26 cellular contexts compared by ENCODE assay signal in genomic region chr2:189152476-189152875, GRCh38. TPM values are rescaled to one million over a fixed set of nuclear protein-coding genes. Genes with fewer than 3 reads are reported as not detected.
A peak's percentile ranks its signal among the peaks of the same experiment; 100 is the strongest.
DNase-seq lines count a peak whose midpoint lies in the region; ATAC-seq and TF ChIP-seq lines count a peak whose summit lies in the region.
"Had no signal": no experiment of that assay in that cellular context is flagged by ENCODE, and none has a peak within 500 bp of the region (broad histone marks: within the 10 kb centered on the region; RNA-seq: fewer than 3 reads in every experiment).

No MANE protein-coding gene starts in this region.

- no peak overlapping the region for H3K9ac ChIP-seq in GM23248

- H3K4me3 ChIP-seq in GM23248: no peak overlapping the region
- H3K4me3 ChIP-seq in ascending aorta: peak overlapping the region in 1 of 2 donors; percentile 14
- H3K4me3 ChIP-seq in left ventricle myocardium inferior: no peak overlapping the region
- H3K4me3 ChIP-seq: thyroid gland had no signal

- peaks cover 100% of the 10 kb centered on the region for H3K79me2 ChIP-seq in GM23248 (ENCODE audit: insufficient read depth)

- 24 to 31% methylated on average over 3 of the region's 3 CpGs for WGBS in GM23248 (ENCODE audit: low coverage in 1 of 2, low lambda C conversion rate in 2 of 2, missing lambda C conversion rate in 2 of 2), 2 experiments

- TF ChIP-seq CTCF in ascending aorta (IDR thresholded peaks at IDR 0.05) (no peak), left ventricle myocardium inferior (IDR thresholded peaks at IDR 0.05; ENCODE audit: borderline replicate concordance) (no peak)

- H3K27me3 ChIP-seq in GM23248 (replicated peaks; ENCODE audit: insufficient read depth) (no peaks in the 10 kb centered on the region), ascending aorta (no peaks in the 10 kb centered on the region), left ventricle myocardium inferior (ENCODE audit: low read depth) (no peaks in the 10 kb centered on the region)
- H3K27me3 ChIP-seq: brain microvascular endothelial cell, thyroid gland had no signal

- no peaks in the 10 kb centered on the region for H3K9me3 ChIP-seq in GM23248 (ENCODE audit: low read depth)
- H3K9me3 ChIP-seq in ascending aorta: no peaks in the 10 kb centered on the region
- no peaks in the 10 kb centered on the region for H3K9me3 ChIP-seq in left ventricle myocardium inferior (replicated peaks)
- H3K9me3 ChIP-seq: thyroid gland had no signal

- peaks cover 65% of the 10 kb centered on the region for H3F3A ChIP-seq in GM23248 (ENCODE audit: insufficient read depth)

- intact Hi-C loops in ascending aorta (cut with DNase I): no loop called here
- intact Hi-C loops in left ventricle myocardium inferior (cut with micrococcal nuclease): no loop called here
- intact Hi-C loops in posterior vena cava (cut with DNase I): no loop called here

- no peak overlapping the region for H2AFZ ChIP-seq in GM23248

- in situ Hi-C loops in GM23248 (cut with MboI): no loop called here

- DNase-seq in GM23248 (no peak), ascending aorta (ENCODE audit: low spot score in 2 of 2) (peak in 1 of 2 donors; percentile 67), left ventricle myocardium inferior (peak; percentile 53), posterior vena cava (ENCODE audit: low spot score) (peak; percentile 79), NCI-H526 treated with DMSO at 0.1 percent for 48 hours (lab: John Stamatoyannopoulos, UW) (no peak), HK-2 (ENCODE audit: unreplicated experiment) (no peak), cerebellar nuclear complex (lab: John Stamatoyannopoulos, UW) (no peak)
- DNase-seq: activated CD4-positive, alpha-beta memory T cell treated with anti-CD3 and anti-CD28 coated beads, Interleukin-2, amount 10 ng/mL, durations not matched to agents 7 days and 5 days; activated effector memory CD4-positive, alpha-beta T cell treated with Interleukin-2 at 50 U/mL for 16 hours; brain microvascular endothelial cell; cortex of kidney; EL; glutamatergic neuron; HCEC 1CT; kidney glomerular epithelial cell; naive thymus-derived CD4-positive, alpha-beta T cell; NCI-H1105; NCI-H2081; OCI-M1; retina; SIG-M5; stimulated activated naive CD4-positive, alpha-beta T cell treated with Interleukin-2 at 50 U/mL for 16 hours; T-cell; thyroid gland had no signal

- no peaks in the 10 kb centered on the region for H3K36me3 ChIP-seq in GM23248 (ENCODE audit: low read depth)
- H3K36me3 ChIP-seq in ascending aorta: no peaks in the 10 kb centered on the region
- no peaks in the 10 kb centered on the region for H3K36me3 ChIP-seq in left ventricle myocardium inferior
- H3K36me3 ChIP-seq: brain microvascular endothelial cell, thyroid gland had no signal

- no peak for ATAC-seq in HG03108 (IDR thresholded peaks at IDR 0.05; ENCODE audit: unreplicated experiment)
- ATAC-seq: activated CD4-positive, CD25-positive, alpha-beta regulatory T cell treated with anti-CD3 and anti-CD28 coated beads, Interleukin-2, amount 50 U/mL, for 24 hours; naive thymus-derived CD4-positive, alpha-beta T cell; T-cell had no signal

- H3K27ac ChIP-seq in GM23248 (peak overlapping the region; percentile 74; the same call in 1 of the 2 replicates), ascending aorta (peak overlapping the region; percentile 52 to 53), left ventricle myocardium inferior (replicated peaks) (peak overlapping the region; percentile 59)
- H3K27ac ChIP-seq: brain microvascular endothelial cell, thyroid gland had no signal

- peak overlapping the region; percentile 44 for H3K4me2 ChIP-seq in GM23248 (ENCODE audit: unreplicated experiment)

- H4K20me1 ChIP-seq in GM23248 (ENCODE audit: insufficient read depth): no peaks in the 10 kb centered on the region

- H3K4me1 ChIP-seq in GM23248 (ENCODE audit: insufficient read depth): peaks cover 85% of the 10 kb centered on the region
- peaks cover 9 to 25% of the 10 kb centered on the region in 2 donors for H3K4me1 ChIP-seq in ascending aorta
- peaks cover 38% of the 10 kb centered on the region for H3K4me1 ChIP-seq in left ventricle myocardium inferior

- no peaks in the 10 kb centered on the region for H3K9me2 ChIP-seq in GM23248 (ENCODE audit: insufficient read depth)

RNA-seq across cellular contexts. Expression of gene COL5A2, which starts 27.1 kb away (rescaled TPM):
- 962 and 974 TPM in 2 replicates for total RNA-seq in GM23248 (2014; rRNA removed; shearing (Covaris generic))
- 248 and 252 TPM in 2 replicates for polyA plus RNA-seq in GM23248 (2016; fragmentation: Nextera tagmentation; extraction: Ambion mirVana)
- total RNA-seq in ascending aorta (64.2 TPM), left ventricle myocardium inferior (9.3 TPM), posterior vena cava (100 to 1,000 TPM in 1 of 2 donors, 10 to 100 TPM in 1; 61.1 to 123 TPM)

Comparison
In these comparisons a context has a peak if more than half of its experiments do, and no peak if none do; other contexts are left out.
1. DNase-seq: peak in left ventricle myocardium inferior (single experiment) and posterior vena cava (single experiment); none in GM23248 (single experiment), NCI-H526 treated with DMSO at 0.1 percent for 48 hours (single experiment), HK-2 (single experiment) and cerebellar nuclear complex (0 of 2).
2. Peak in every context shown above with its lines, with median percentiles within 50 percentile points of each other: H3K27ac ChIP-seq.